In the genomic region with DNA sequence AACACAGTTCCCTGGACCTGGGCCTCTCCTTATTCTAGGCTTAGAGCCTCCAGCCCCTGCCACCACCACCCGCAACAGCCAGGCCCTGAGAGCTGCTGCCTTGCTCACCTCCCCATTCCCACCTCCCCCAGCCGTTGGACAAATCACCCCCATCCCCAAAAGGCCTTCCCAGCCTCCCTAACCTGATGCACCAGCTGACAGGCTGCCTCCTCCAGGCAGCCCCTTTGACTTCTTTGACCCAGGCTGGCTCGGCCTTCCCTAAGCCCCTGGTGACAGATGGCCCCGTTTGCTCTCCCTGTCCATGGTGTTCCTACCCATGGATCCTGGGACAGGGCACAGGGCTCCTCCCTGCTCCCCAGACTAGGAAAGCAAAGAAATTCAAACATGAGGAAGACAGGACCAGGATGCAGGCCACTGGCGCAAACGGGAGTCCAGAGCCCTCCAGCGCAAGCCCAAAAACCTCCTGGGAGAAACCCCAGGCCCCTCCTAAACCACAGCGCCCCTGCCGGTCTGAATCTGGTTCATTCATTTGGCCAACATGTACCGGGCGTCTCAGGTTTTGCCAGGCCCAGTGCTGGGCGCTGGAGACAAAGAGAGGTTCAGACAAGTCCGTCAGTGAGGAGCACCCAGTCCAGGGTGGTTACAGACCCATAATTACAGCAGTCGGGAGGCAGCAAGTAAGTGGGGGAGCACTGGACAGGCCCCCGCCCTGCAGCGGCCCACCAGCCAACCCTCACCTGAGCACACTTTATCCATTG, we compare ENCODE assay signal across 9 cellular contexts. TPM values are rescaled to one million over a fixed set of nuclear protein-coding genes. Genes with fewer than 3 reads are reported as not detected.
A peak's percentile ranks its signal among the peaks of the same experiment; 100 is the strongest.
DNase-seq lines count a peak whose midpoint lies in the region; ATAC-seq and TF ChIP-seq lines count a peak whose summit lies in the region.
"Had no signal": no experiment of that assay in that cellular context is flagged by ENCODE, and none has a peak within 500 bp of the region (broad histone marks: within the 10 kb centered on the region; RNA-seq: fewer than 3 reads in every experiment).

No MANE protein-coding gene starts in this region.

- H3K4me3 Mint-ChIP-seq in activated T-cell treated with anti-CD3 and anti-CD28 coated beads, Interleukin-2, amount 50 U/mL, for 4 hours = peak overlapping the region; percentile 84
- peak overlapping the region; percentile 87 for H3K4me3 Mint-ChIP-seq in activated T-helper 2 cell treated with anti-CD3 and anti-CD28 coated beads, Interferon-gamma antibody, Interleukin-2, Interleukin-4, amounts not matched to agents 10 μg/mL and 5 μg/mL and 100 μg/mL, durations not matched to agents 14 hours and 24 hours and 36 hours (ENCODE audit: low read depth)

- DNase-seq in activated T-cell treated with anti-CD3 and anti-CD28 coated beads, Interleukin-2, amount 50 U/mL, for 4 hours = no peak
- no peak for DNase-seq in activated T-cell treated with anti-CD3 and anti-CD28 coated beads for 4 hours
- no peak for DNase-seq in activated T-helper 2 cell treated with anti-CD3 and anti-CD28 coated beads, Interferon-gamma antibody, Interleukin-2, Interleukin-4, amounts not matched to agents 10 μg/mL and 5 μg/mL and 100 μg/mL, durations not matched to agents 14 hours and 24 hours and 36 hours (ENCODE audit: low spot score)
- DNase-seq in tibial artery = no peak
- no peak for DNase-seq in effector memory CD4-positive, alpha-beta T cell
- DNase-seq: KG1 had no signal

- TF ChIP-seq CTCF in liver (IDR thresholded peaks at IDR 0.05; ENCODE audit: low read depth, low read length, missing input control) (no peak), tibial artery (IDR thresholded peaks at IDR 0.05) (no peak)

- no peak for ATAC-seq in activated T-cell treated with anti-CD3 and anti-CD28 coated beads, Interleukin-2, amount 50 U/mL, for 4 hours
- ATAC-seq in GM19463 (IDR thresholded peaks at IDR 0.05; ENCODE audit: unreplicated experiment) = no peak
- no peak for ATAC-seq in HG03442 (IDR thresholded peaks at IDR 0.05; ENCODE audit: unreplicated experiment)

- H3K9ac ChIP-seq in liver (ENCODE audit: low read depth in 1 of 2, low read length in 2 of 2) = no peak overlapping the region

- H3K4me1 ChIP-seq in liver (ENCODE audit: control insufficient read depth in 4 of 4, insufficient read depth in 4 of 4, low read length in 3 of 4) (peaks cover 42 to 79% (median 69%) of the 10 kb centered on the region in 4 donors), tibial artery (peaks cover 0 to 90% (median 52%) of the 10 kb centered on the region in 4 donors)
- peaks cover 37% of the 10 kb centered on the region for H3K4me1 ChIP-seq in effector memory CD4-positive, alpha-beta T cell (ENCODE audit: control insufficient read depth, insufficient read depth, low read length, poor library complexity, severe bottlenecking)

- peaks cover 2% of the 10 kb centered on the region for H3K36me3 Mint-ChIP-seq in activated T-cell treated with anti-CD3 and anti-CD28 coated beads, Interleukin-2, amount 50 U/mL, for 4 hours (ENCODE audit: insufficient read depth)
- H3K36me3 Mint-ChIP-seq in activated T-helper 2 cell treated with anti-CD3 and anti-CD28 coated beads, Interferon-gamma antibody, Interleukin-2, Interleukin-4, amounts not matched to agents 10 μg/mL and 5 μg/mL and 100 μg/mL, durations not matched to agents 14 hours and 24 hours and 36 hours (ENCODE audit: low read depth) = peaks cover 31% of the 10 kb centered on the region

- H3K27me3 ChIP-seq in liver (ENCODE audit: control insufficient read depth in 4 of 4, insufficient read depth in 4 of 4, low read length in 3 of 4) = no peaks in the 10 kb centered on the region
- H3K27me3 ChIP-seq in tibial artery = no peaks in the 10 kb centered on the region
- H3K27me3 ChIP-seq in effector memory CD4-positive, alpha-beta T cell (replicated peaks; ENCODE audit: control insufficient read depth, insufficient read depth, low read length, poor library complexity, severe bottlenecking) = no peaks in the 10 kb centered on the region

- WGBS in liver = 74% methylated on average over 16 of the region's 16 CpGs

- H3K27ac ChIP-seq in liver (ENCODE audit: low read depth in 1 of 2, low read length in 2 of 2) = peak overlapping the region; percentile 75 to 76
- H3K27ac ChIP-seq in tibial artery = peak overlapping the region; percentile 18 to 75
- H3K27ac ChIP-seq in effector memory CD4-positive, alpha-beta T cell (ENCODE audit: insufficient read depth, low read length, poor library complexity, severe bottlenecking) = no peak overlapping the region

- H3K27ac Mint-ChIP-seq in activated T-helper 2 cell treated with anti-CD3 and anti-CD28 coated beads, Interferon-gamma antibody, Interleukin-2, Interleukin-4, amounts not matched to agents 10 μg/mL and 5 μg/mL and 100 μg/mL, durations not matched to agents 14 hours and 24 hours and 36 hours = no peak overlapping the region

- H3K9me3 Mint-ChIP-seq in activated T-cell treated with anti-CD3 and anti-CD28 coated beads, Interleukin-2, amount 50 U/mL, for 4 hours = no peaks in the 10 kb centered on the region
- H3K9me3 Mint-ChIP-seq in activated T-helper 2 cell treated with anti-CD3 and anti-CD28 coated beads, Interferon-gamma antibody, Interleukin-2, Interleukin-4, amounts not matched to agents 10 μg/mL and 5 μg/mL and 100 μg/mL, durations not matched to agents 14 hours and 24 hours and 36 hours = no peaks in the 10 kb centered on the region

- peaks cover 44% of the 10 kb centered on the region for H3K4me1 Mint-ChIP-seq in activated T-cell treated with anti-CD3 and anti-CD28 coated beads, Interleukin-2, amount 50 U/mL, for 4 hours (ENCODE audit: low read depth)
- H3K4me1 Mint-ChIP-seq in activated T-helper 2 cell treated with anti-CD3 and anti-CD28 coated beads, Interferon-gamma antibody, Interleukin-2, Interleukin-4, amounts not matched to agents 10 μg/mL and 5 μg/mL and 100 μg/mL, durations not matched to agents 14 hours and 24 hours and 36 hours (ENCODE audit: low read depth) = peaks cover 21% of the 10 kb centered on the region

- peak overlapping the region in 2 of 3 donors; percentile 51 to 89 for H3K4me3 ChIP-seq in liver (ENCODE audit: low read depth in 1 of 3, low read length in 3 of 3)
- H3K4me3 ChIP-seq in tibial artery = peak overlapping the region in 1 of 2 donors; percentile 68
- no peak overlapping the region for H3K4me3 ChIP-seq in effector memory CD4-positive, alpha-beta T cell (ENCODE audit: insufficient read depth, low read depth, low read length, poor library complexity, severe bottlenecking)

- H3K27me3 Mint-ChIP-seq in activated T-cell treated with anti-CD3 and anti-CD28 coated beads, Interleukin-2, amount 50 U/mL, for 4 hours (ENCODE audit: low read depth) = no peaks in the 10 kb centered on the region
- no peaks in the 10 kb centered on the region for H3K27me3 Mint-ChIP-seq in activated T-helper 2 cell treated with anti-CD3 and anti-CD28 coated beads, Interferon-gamma antibody, Interleukin-2, Interleukin-4, amounts not matched to agents 10 μg/mL and 5 μg/mL and 100 μg/mL, durations not matched to agents 14 hours and 24 hours and 36 hours (ENCODE audit: low read depth)

- H3K9me3 ChIP-seq in liver (ENCODE audit: control insufficient read depth in 4 of 4, low read length in 3 of 4) = no peaks in the 10 kb centered on the region
- no peaks in the 10 kb centered on the region for H3K9me3 ChIP-seq in tibial artery
- H3K9me3 ChIP-seq in effector memory CD4-positive, alpha-beta T cell (ENCODE audit: control insufficient read depth, low read length) = no peaks in the 10 kb centered on the region

- no peak for TF ChIP-seq RAD21 in liver (IDR thresholded peaks at IDR 0.05)

- intact Hi-C loops in activated T-helper 2 cell treated with anti-CD3 and anti-CD28 coated beads, Interferon-gamma antibody, Interleukin-2, Interleukin-4, amounts not matched to agents 10 μg/mL and 5 μg/mL and 100 μg/mL, durations not matched to agents 14 hours and 24 hours and 36 hours (cut with micrococcal nuclease) = loop anchor here (10.0 kb wide), 1 partner anchor 692 kb away; a partner anchor contains a TSS
- intact Hi-C loops in tibial artery (cut with DNase I; ENCODE audit: low total_unique reads) = no loop called here

- H3K36me3 ChIP-seq in liver (ENCODE audit: control insufficient read depth in 4 of 4, insufficient read depth in 3 of 4, low read depth in 1 of 4, low read length in 3 of 4) = no peaks in the 10 kb centered on the region
- H3K36me3 ChIP-seq in tibial artery = peaks cover 12 to 47% (median 27%) of the 10 kb centered on the region in 3 donors
- peaks cover 27% of the 10 kb centered on the region for H3K36me3 ChIP-seq in effector memory CD4-positive, alpha-beta T cell (ENCODE audit: control insufficient read depth, insufficient read depth, low read length)

TF ChIP-seq in liver, 16 proteins besides CTCF, POLR2A, EP300 and RAD21 (continues in another document):
- TF ChIP-seq, protein P1, sequence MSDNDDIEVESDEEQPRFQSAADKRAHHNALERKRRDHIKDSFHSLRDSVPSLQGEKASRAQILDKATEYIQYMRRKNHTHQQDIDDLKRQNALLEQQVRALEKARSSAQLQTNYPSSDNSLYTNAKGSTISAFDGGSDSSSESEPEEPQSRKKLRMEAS (IDR thresholded peaks at IDR 0.05) = no peak
- TF ChIP-seq JUND (IDR thresholded peaks at IDR 0.05) = no peak
- TF ChIP-seq EGR1 (IDR thresholded peaks at IDR 0.05; ENCODE audit: low read depth in 2 of 2) = no peak
- no peak for TF ChIP-seq SP1 (IDR thresholded peaks at IDR 0.05)
- TF ChIP-seq, protein P2, sequence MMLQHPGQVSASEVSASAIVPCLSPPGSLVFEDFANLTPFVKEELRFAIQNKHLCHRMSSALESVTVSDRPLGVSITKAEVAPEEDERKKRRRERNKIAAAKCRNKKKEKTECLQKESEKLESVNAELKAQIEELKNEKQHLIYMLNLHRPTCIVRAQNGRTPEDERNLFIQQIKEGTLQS (IDR thresholded peaks at IDR 0.05) = no peak

RNA-seq across cellular contexts. Expression of a gene that starts 2.4 kb away (rescaled TPM):
- total RNA-seq in activated T-cell treated with anti-CD3 and anti-CD28 coated beads, Interleukin-2, amount 50 U/mL, for 4 hours = 100 to 1,000 TPM; 107 to 124 (median 116) TPM
- 145 TPM in 2 replicates for total RNA-seq in activated T-helper 2 cell treated with anti-CD3 and anti-CD28 coated beads, Interferon-gamma antibody, Interleukin-2, Interleukin-4, amounts not matched to agents 10 μg/mL and 5 μg/mL and 100 μg/mL, durations not matched to agents 14 hours and 24 hours and 36 hours
- total RNA-seq in liver = 100 to 1,000 TPM in 1 of 2 donors, 10 to 100 TPM in 1; 39.2 to 192 TPM
- polyA plus RNA-seq in liver = 10 to 100 TPM; 30.6 to 78.2 TPM

RNA-seq across cellular contexts. Expression of a gene that starts 7.8 kb away (rescaled TPM):
- 1 to 10 TPM; 3.6 to 4.1 (median 4.0) TPM for total RNA-seq in activated T-cell treated with anti-CD3 and anti-CD28 coated beads, Interleukin-2, amount 50 U/mL, for 4 hours
- total RNA-seq in activated T-helper 2 cell treated with anti-CD3 and anti-CD28 coated beads, Interferon-gamma antibody, Interleukin-2, Interleukin-4, amounts not matched to agents 10 μg/mL and 5 μg/mL and 100 μg/mL, durations not matched to agents 14 hours and 24 hours and 36 hours = 5.2 and 5.4 TPM in 2 replicates
- 1 to 10 TPM; 5.4 to 9.4 TPM for total RNA-seq in liver
- 1 to 10 TPM; 1.5 to 4.4 TPM for polyA plus RNA-seq in liver

RNA-seq across cellular contexts. Expression of a gene that starts 40.2 kb away (rescaled TPM):
- 100 to 1,000 TPM; 135 to 157 (median 149) TPM for total RNA-seq in activated T-cell treated with anti-CD3 and anti-CD28 coated beads, Interleukin-2, amount 50 U/mL, for 4 hours
- 96.0 and 104 TPM in 2 replicates for total RNA-seq in activated T-helper 2 cell treated with anti-CD3 and anti-CD28 coated beads, Interferon-gamma antibody, Interleukin-2, Interleukin-4, amounts not matched to agents 10 μg/mL and 5 μg/mL and 100 μg/mL, durations not matched to agents 14 hours and 24 hours and 36 hours
- total RNA-seq in liver = 10 to 100 TPM; 67.4 to 90.4 TPM
- 100 to 1,000 TPM; 109 to 115 TPM for polyA plus RNA-seq in liver
